1 cellular context compared by ENCODE assay signal in genomic region chr20:46631212-46631869, GRCh38.
TF ChIP-seq lines count a peak whose summit lies in the region.

No MANE protein-coding gene starts in this region.

TF ChIP-seq in HepG2, 621 proteins besides CTCF, POLR2A, EP300 and RAD21 (continued from another document and continues in another):
- TF ChIP-seq CBFB (CRISPR knock-in tag; IDR thresholded peaks at IDR 0.05) (peak; percentile 45; the same call in 1 of the 2 replicates), NR2F6 (IDR thresholded peaks at IDR 0.05) (peak; percentile 81), NR2F6 (CRISPR knock-in tag; IDR thresholded peaks at IDR 0.05) (peak; percentile 89), FOXO1 (CRISPR knock-in tag; IDR thresholded peaks at IDR 0.05) (peak; percentile 59), SMAD3 (CRISPR knock-in tag; IDR thresholded peaks at IDR 0.05) (peak; percentile 78), ZKSCAN8 (CRISPR knock-in tag; IDR thresholded peaks at IDR 0.05; ENCODE audit: borderline replicate concordance) (peak; percentile 87; the same call in 1 of the 2 replicates), MAFF (IDR thresholded peaks at IDR 0.05; ENCODE audit: low read depth, low read length) (peak; percentile 58), ZSCAN25 (CRISPR knock-in tag; IDR thresholded peaks at IDR 0.05) (peak; percentile 66; the same call in 1 of the 2 replicates), KAT8 (CRISPR knock-in tag; IDR thresholded peaks at IDR 0.05) (peak; percentile 69; the same call in 1 of the 2 replicates), ZNF879 (CRISPR knock-in tag; IDR thresholded peaks at IDR 0.05) (no peak), ZSCAN29 (CRISPR knock-in tag; conservative IDR thresholded peaks at IDR 0.05) (0 out of 2 replicates have a peak, but pooled peaks have one; percentile 41), KMT2B (CRISPR knock-in tag; IDR thresholded peaks at IDR 0.05) (peak; percentile 49; the same call in 1 of the 2 replicates), SNAPC4 (CRISPR knock-in tag; IDR thresholded peaks at IDR 0.05) (0 out of 2 replicates have a peak, but pooled peaks have one; percentile 4), MAFK (conservative IDR thresholded peaks at IDR 0.05 in 1 of 2, IDR thresholded peaks at IDR 0.05 in 1 of 2; ENCODE audit: low read length in 2 of 2) (peak; percentile 72 to 77; a peak in 3 of 4 replicates), ZNF784 (CRISPR knock-in tag; IDR thresholded peaks at IDR 0.05; ENCODE audit: borderline replicate concordance) (no peak), ZNF292 (CRISPR knock-in tag; IDR thresholded peaks at IDR 0.05; ENCODE audit: borderline replicate concordance, low read depth) (peak; percentile 15), CSRNP1 (CRISPR knock-in tag; IDR thresholded peaks at IDR 0.05) (no peak), MYC (CRISPR knock-in tag; IDR thresholded peaks at IDR 0.05; ENCODE audit: borderline replicate concordance) (peak; percentile 83), ZNF503 (CRISPR knock-in tag; IDR thresholded peaks at IDR 0.05) (no peak; the same call in 1 of the 2 replicates), GTF2F1 (IDR thresholded peaks at IDR 0.05; ENCODE audit: low read length) (no peak), ZNF251 (CRISPR knock-in tag; IDR thresholded peaks at IDR 0.05) (no peak), CEBPB (IDR thresholded peaks at IDR 0.05; ENCODE audit: borderline replicate concordance, low read depth, low read length) (peak; percentile 99), ZKSCAN5 (CRISPR knock-in tag; IDR thresholded peaks at IDR 0.05) (no peak), FOXP4 (CRISPR knock-in tag; IDR thresholded peaks at IDR 0.05) (peak; percentile 70), KLF16 (CRISPR knock-in tag; IDR thresholded peaks at IDR 0.05) (peak in 1 of 2 experiments; percentile 86; a peak in 2 of 4 replicates), KLF6 (CRISPR knock-in tag; IDR thresholded peaks at IDR 0.05) (0 out of 2 replicates have a peak, but pooled peaks have one; percentile 64), ZBTB42 (CRISPR knock-in tag; IDR thresholded peaks at IDR 0.05) (no peak), JUNB (CRISPR knock-in tag; IDR thresholded peaks at IDR 0.05; ENCODE audit: borderline replicate concordance) (peak; percentile 69; the same call in 1 of the 2 replicates), BRF2 (CRISPR knock-in tag; IDR thresholded peaks at IDR 0.05) (no peak), MIER3 (CRISPR knock-in tag; IDR thresholded peaks at IDR 0.05; ENCODE audit: borderline replicate concordance) (peak; percentile 72), ZMAT3 (CRISPR knock-in tag; conservative IDR thresholded peaks at IDR 0.05) (peak; percentile 70; the same call in 1 of the 2 replicates), KLF11 (CRISPR knock-in tag; IDR thresholded peaks at IDR 0.05) (0 out of 2 replicates have a peak, but pooled peaks have one; percentile 76), MTERF4 (CRISPR knock-in tag; IDR thresholded peaks at IDR 0.05) (0 out of 2 replicates have a peak, but pooled peaks have one; percentile 40), EEA1 (CRISPR knock-in tag; IDR thresholded peaks at IDR 0.05; ENCODE audit: borderline replicate concordance) (no peak), ZNF776 (CRISPR knock-in tag; IDR thresholded peaks at IDR 0.05) (no peak), SCMH1 (CRISPR knock-in tag; IDR thresholded peaks at IDR 0.05; ENCODE audit: borderline replicate concordance) (no peak), SETDB1 (CRISPR knock-in tag; IDR thresholded peaks at IDR 0.05; ENCODE audit: borderline replicate concordance) (no peak), ZNF572 (CRISPR knock-in tag; IDR thresholded peaks at IDR 0.05) (no peak), ZXDC (CRISPR knock-in tag; IDR thresholded peaks at IDR 0.05) (no peak), TBX2 (CRISPR knock-in tag; IDR thresholded peaks at IDR 0.05; ENCODE audit: borderline replicate concordance) (peak; percentile 44; the same call in 1 of the 2 replicates), ZNF614 (CRISPR knock-in tag; IDR thresholded peaks at IDR 0.05; ENCODE audit: borderline replicate concordance) (peak; percentile 39; the same call in 1 of the 2 replicates), SOX13 (IDR thresholded peaks at IDR 0.05) (0 out of 2 replicates have a peak, but pooled peaks have one; percentile 36), SOX13 (CRISPR knock-in tag; conservative IDR thresholded peaks at IDR 0.05 in 1 of 2, IDR thresholded peaks at IDR 0.05 in 1 of 2) (peak in 1 of 2 experiments; percentile 94; a peak in 2 of 4 replicates), ZFX (CRISPR knock-in tag; IDR thresholded peaks at IDR 0.05; ENCODE audit: low read depth) (peak; percentile 45)
